Comparison of ENCODE assay signal across 14 cellular contexts in genomic region chr11:113147249-113147648, GRCh38.
A peak's percentile ranks its signal among the peaks of the same experiment; 100 is the strongest.
DNase-seq lines count a peak whose midpoint lies in the region; ATAC-seq, FAIRE-seq and TF ChIP-seq lines count a peak whose summit lies in the region.
"Had no signal": no experiment of that assay in that cellular context is flagged by ENCODE, and none has a peak within 500 bp of the region (broad histone marks: within the 10 kb centered on the region; RNA-seq: fewer than 3 reads in every experiment).

No MANE protein-coding gene starts in this region.

- no peak overlapping the region for H3K4me3 ChIP-seq in kidney (ENCODE audit: low read length in 2 of 2)
- H3K4me3 ChIP-seq: gastroesophageal sphincter, suprapubic skin had no signal

- TF ChIP-seq CTCF in kidney (IDR thresholded peaks at IDR 0.05; ENCODE audit: borderline replicate concordance, extremely low read depth, insufficient read depth), result no peak

- H3K27ac ChIP-seq in kidney (ENCODE audit: low read depth in 2 of 2, low read length in 2 of 2), result no peak overlapping the region
- H3K27ac ChIP-seq: gastroesophageal sphincter, suprapubic skin had no signal

- intact Hi-C loops in left ventricle myocardium superior (cut with micrococcal nuclease) (no loop called here), kidney (cut with DNase I) (no loop called here)

- no peaks in the 10 kb centered on the region for H3K4me1 ChIP-seq in kidney (ENCODE audit: control insufficient read depth in 1 of 2, insufficient read depth in 1 of 2, low read depth in 1 of 2, low read length in 2 of 2)
- H3K4me1 ChIP-seq: gastroesophageal sphincter, suprapubic skin had no signal

- no peak overlapping the region for H3K9ac ChIP-seq in kidney (ENCODE audit: low read length in 2 of 2)

- ATAC-seq in left ventricle myocardium superior, result peak; percentile 81
- ATAC-seq: activated CD8-positive, alpha-beta memory T cell treated with anti-CD3 and anti-CD28 coated beads, Interleukin-2, amount 10 ng/mL, durations not matched to agents 7 days and 5 days; activated naive CD4-positive, alpha-beta T cell treated with anti-CD3 and anti-CD28 coated beads, Interleukin-2, amount 50 U/mL, for 72 hours; CD8-positive, alpha-beta T cell; gastroesophageal sphincter had no signal

- no peaks in the 10 kb centered on the region for H3K36me3 ChIP-seq in kidney (ENCODE audit: control insufficient read depth in 1 of 2, insufficient read depth in 2 of 2, low read length in 2 of 2)
- H3K36me3 ChIP-seq: gastroesophageal sphincter, suprapubic skin had no signal

- DNase-seq in NCI-H146 (lab: John Stamatoyannopoulos, UW) (peak; percentile 92), SK-N-DZ (ENCODE audit: low spot score) (peak; percentile 58), left ventricle myocardium superior (no peak), putamen (ENCODE audit: low spot score) (peak; percentile 90), SKM-1 treated with dmso at 0.1 percent for 144 hours (lab: John Stamatoyannopoulos, UW; ENCODE audit: unreplicated experiment) (no peak), Kasumi-1 (lab: John Stamatoyannopoulos, UW) (no peak), kidney (no peak)
- DNase-seq: activated CD8-positive, alpha-beta memory T cell treated with anti-CD3 and anti-CD28 coated beads, Interleukin-2, amount 10 ng/mL, durations not matched to agents 7 days and 5 days; CD8-positive, alpha-beta T cell; NCI-H1694; RPMI8226 had no signal

- no peaks in the 10 kb centered on the region for H3K9me3 ChIP-seq in kidney (ENCODE audit: control insufficient read depth in 1 of 2, low read length in 2 of 2)
- H3K9me3 ChIP-seq: gastroesophageal sphincter, suprapubic skin had no signal

- FAIRE-seq in kidney (lab: Jason Lieb, UNC), result no peak

Comparison
In these comparisons a context has a peak if more than half of its experiments do, and no peak if none do; other contexts are left out.
1. DNase-seq: peak in NCI-H146 (single experiment), SK-N-DZ (single experiment) and putamen (single experiment); none in left ventricle myocardium superior (single experiment), SKM-1 treated with dmso at 0.1 percent for 144 hours (single experiment), Kasumi-1 (0 of 2) and kidney (single experiment).